In the genomic region with DNA sequence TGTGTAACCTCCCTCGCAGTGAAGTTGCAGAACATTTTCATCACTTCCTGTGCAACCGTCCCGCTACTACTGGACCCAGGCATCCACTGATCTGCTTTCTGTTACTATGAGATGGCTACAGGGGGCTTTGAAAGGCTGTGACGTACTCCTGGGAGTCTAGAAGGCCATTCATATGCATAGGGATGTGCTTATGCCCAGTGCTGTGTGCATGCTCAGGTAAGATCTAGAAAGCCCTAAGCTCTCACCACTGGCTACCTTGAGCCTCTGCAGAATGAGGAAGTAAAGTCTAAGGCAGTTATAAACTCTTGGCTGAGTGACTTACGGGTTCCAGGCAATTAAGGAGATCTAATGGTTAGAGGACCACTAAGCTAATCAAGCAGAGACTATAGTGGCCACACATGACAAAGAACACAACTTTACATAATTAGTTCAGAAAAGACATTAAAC, we compare ENCODE assay signal across 1 cellular context.
TF ChIP-seq lines count a peak whose summit lies in the region.

No MANE protein-coding gene starts in this region.

TF ChIP-seq in K562, 482 proteins besides CTCF, POLR2A, EP300 and RAD21:
- TF ChIP-seq ZNF140 (CRISPR knock-in tag; IDR thresholded peaks at IDR 0.05) (no peak), MEF2A (IDR thresholded peaks at IDR 0.05; ENCODE audit: control insufficient read depth, low read depth, low read length) (no peak), SREBF1 (IDR thresholded peaks at IDR 0.05; ENCODE audit: borderline replicate concordance, low read depth, low read length) (no peak), MEIS2 (IDR thresholded peaks at IDR 0.05; ENCODE audit: partially characterized antibody) (peak; percentile 44), HOXB6 (CRISPR knock-in tag; IDR thresholded peaks at IDR 0.05; ENCODE audit: borderline replicate concordance) (no peak), POLR2AphosphoS5 (IDR thresholded peaks at IDR 0.05; ENCODE audit: control insufficient read depth, insufficient read depth, low read depth, low read length) (0 out of 2 replicates have a peak, but pooled peaks have one; percentile 15)
